Comparison of ENCODE assay signal across 8 cellular contexts in the genomic region with DNA sequence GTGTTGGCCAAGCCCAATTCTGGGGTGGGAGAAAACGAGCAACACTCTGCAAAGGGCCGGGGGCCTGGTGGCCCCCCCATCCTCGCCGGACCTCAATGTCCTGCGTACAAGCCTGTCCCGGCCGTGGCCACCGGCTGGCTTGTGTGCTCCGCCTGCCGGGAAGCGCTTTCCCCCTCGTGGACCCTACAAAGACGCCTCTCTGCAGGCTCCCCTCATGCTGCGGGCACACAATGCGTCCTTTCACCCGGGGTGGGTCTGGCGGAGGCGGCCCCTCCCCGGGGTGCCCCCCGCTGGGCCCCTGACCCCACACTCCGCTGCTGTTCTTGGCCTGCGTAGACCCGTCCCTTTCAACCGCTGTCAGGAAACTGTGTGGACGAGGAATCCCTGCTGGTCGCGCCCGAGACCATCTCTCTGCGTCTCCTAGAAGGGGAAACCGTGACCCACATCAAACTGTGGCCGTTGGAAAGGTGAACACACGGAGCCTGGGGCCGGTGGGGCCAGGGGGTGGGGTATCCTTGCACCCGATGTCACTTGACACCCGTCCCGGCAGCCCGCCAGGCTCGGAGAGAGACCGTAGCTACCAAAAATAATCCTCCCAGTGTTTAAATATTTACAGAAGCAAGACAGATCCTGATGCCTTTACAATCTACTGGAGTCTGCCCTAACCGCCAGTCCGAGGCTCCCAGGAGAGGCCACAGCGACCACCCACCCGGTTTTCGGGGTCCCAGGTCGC. TPM values are rescaled to one million over a fixed set of nuclear protein-coding genes. Genes with fewer than 3 reads are reported as not detected.
DNase-seq lines count a peak whose midpoint lies in the region; ATAC-seq and TF ChIP-seq lines count a peak whose summit lies in the region.

No MANE protein-coding gene starts in this region.

- ATAC-seq in body of pancreas (peak; percentile 14), right lobe of liver (peak; percentile 7 to 34 (median 28)), GM19455 (IDR thresholded peaks at IDR 0.05; ENCODE audit: unreplicated experiment) (no peak), HG03108 (IDR thresholded peaks at IDR 0.05; ENCODE audit: unreplicated experiment) (no peak)

- H3K27ac ChIP-seq in body of pancreas (peak overlapping the region in 3 of 4 donors; percentile 47 to 71 (median 55)), right lobe of liver (peak overlapping the region in 2 of 3 donors; percentile 62 to 89)

- TF ChIP-seq CTCF in body of pancreas (IDR thresholded peaks at IDR 0.05) (peak in 2 of 7 experiments; percentile 16 to 25), right lobe of liver (IDR thresholded peaks at IDR 0.05) (peak in 2 of 4 donors; percentile 27 to 39)

- H3K4me1 ChIP-seq in body of pancreas (peaks cover 67% of the 10 kb centered on the region), right lobe of liver (peaks cover 2 to 70% (median 37%) of the 10 kb centered on the region in 4 donors)

- DNase-seq in COLO668 (lab: John Stamatoyannopoulos, UW; ENCODE audit: unreplicated experiment) (peak; percentile 71), NCI-H1930 (lab: John Stamatoyannopoulos, UW) (peak; percentile 16 to 66), body of pancreas (peak in 3 of 4 donors; percentile 33 to 63 (median 48)), right lobe of liver (peak; percentile 68 to 87 (median 77)), superior temporal gyrus (ENCODE audit: extremely low spot score) (no peak), kidney tubule cell (ENCODE audit: low spot score) (no peak)

- intact Hi-C loops in body of pancreas (cut with DNase I) (no loop called here), right lobe of liver (cut with DNase I) (no loop called here)

- H3K36me3 ChIP-seq in body of pancreas (replicated peaks in 1 of 2; ENCODE audit: insufficient read depth in 1 of 2, low read depth in 2 of 2) (no peaks in the 10 kb centered on the region), right lobe of liver (no peaks in the 10 kb centered on the region)

- TF ChIP-seq POLR2A in body of pancreas (IDR thresholded peaks at IDR 0.05) (no peak), right lobe of liver (IDR thresholded peaks at IDR 0.05) (peak; percentile 15)

- 9% methylated on average over 14 to 45 of the region's 45 CpGs for WGBS in body of pancreas, 2 donors
- WGBS in right lobe of liver (ENCODE audit: insufficient coverage, low coverage, low lambda C conversion rate, missing lambda C conversion rate), result 9% methylated on average over 15 of the region's 45 CpGs

- no peaks in the 10 kb centered on the region for H3K9me3 ChIP-seq in body of pancreas
- no peaks in the 10 kb centered on the region for H3K9me3 ChIP-seq in right lobe of liver

- H3K4me3 ChIP-seq in body of pancreas, result no peak overlapping the region
- peak overlapping the region; percentile 18 to 47 (median 44) for H3K4me3 ChIP-seq in right lobe of liver

- no peaks in the 10 kb centered on the region for H3K27me3 ChIP-seq in body of pancreas
- H3K27me3 ChIP-seq in right lobe of liver, result no peaks in the 10 kb centered on the region

RNA-seq across cellular contexts. Expression of gene TBC1D16, which starts 43.6 kb away (rescaled TPM):
- total RNA-seq in body of pancreas, result 10 to 100 TPM; 21.0 to 37.2 TPM
- total RNA-seq in right lobe of liver, result 10 to 100 TPM in 4 of 6 experiments, 1 to 10 TPM in 2; 5.8 to 21.0 (median 14.4) TPM

RNA-seq across cellular contexts. Expression of gene CCDC40, which starts 44.4 kb away (rescaled TPM):
- total RNA-seq in body of pancreas (10 to 100 TPM in 1 of 2 donors, 1 to 10 TPM in 1; 2.9 to 13.5 TPM), right lobe of liver (1 to 10 TPM; 1.7 to 3.1 (median 2.1) TPM)

Comparison
In these comparisons a context has a peak if more than half of its experiments do, and no peak if none do; other contexts are left out.
1. DNase-seq: peak in COLO668 (single experiment), NCI-H1930 (2 of 2), body of pancreas (3 of 4) and right lobe of liver (3 of 3); none in superior temporal gyrus (single experiment) and kidney tubule cell (single experiment).
2. ATAC-seq: peak in body of pancreas (single experiment) and right lobe of liver (4 of 4); none in GM19455 (single experiment) and HG03108 (single experiment).
3. H3K4me3 ChIP-seq: peak in right lobe of liver (3 of 3); none in body of pancreas (0 of 2).